17 cellular contexts compared by ENCODE assay signal in the genomic region with DNA sequence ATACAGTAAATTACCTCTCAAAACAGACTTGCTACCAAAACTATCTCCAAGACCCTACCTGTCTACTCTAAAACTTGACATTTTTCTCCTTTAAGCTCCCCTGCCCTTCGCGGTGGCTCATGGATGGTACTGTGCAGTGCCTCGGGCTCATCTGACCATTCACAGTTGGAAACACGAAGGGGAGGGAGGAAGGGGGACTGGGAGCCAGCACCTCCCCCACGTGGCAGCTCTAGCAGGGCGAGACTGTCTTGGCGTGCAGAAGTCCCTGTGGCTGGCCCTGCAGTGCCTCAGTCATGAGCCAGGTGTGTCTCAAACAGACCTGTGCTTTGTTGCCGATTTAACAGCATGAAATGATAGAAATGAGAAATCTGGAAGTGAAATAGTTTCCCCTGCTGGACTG.
"Had no signal": no experiment of that assay in that cellular context is flagged by ENCODE, and none has a peak within 500 bp of the region (broad histone marks: within the 10 kb centered on the region; RNA-seq: fewer than 3 reads in every experiment).

No MANE protein-coding gene starts in this region.

- H3K4me1 ChIP-seq: body of pancreas, gastrocnemius medialis had no signal

- H3K9me3 ChIP-seq: body of pancreas, gastrocnemius medialis had no signal

- DNase-seq: activated CD4-positive, alpha-beta T cell treated with anti-CD3 and anti-CD28 coated beads, Interleukin-2, amount 50 U/mL, for 4 hours; activated effector memory CD4-positive, alpha-beta T cell treated with Interleukin-2 at 50 U/mL for 16 hours; activated T-cell treated with anti-CD3 and anti-CD28 coated beads, Interleukin-2, amount 50 U/mL, for 1 hour; amniotic stem cell; body of pancreas; central memory CD4-positive, alpha-beta T cell; effector CD4-positive, alpha-beta T cell; gastrocnemius medialis; left cardiac atrium; naive B cell; stimulated activated CD4-positive, alpha-beta T cell treated with anti-CD3 and anti-CD28 coated beads, Interleukin-2, amount 100 ng/mL, for 24 hours; stimulated activated naive CD4-positive, alpha-beta T cell; T-helper 17 cell; trophoblast cell had no signal

- H3K36me3 Mint-ChIP-seq: activated naive CD4-positive, alpha-beta T cell treated with anti-CD3 and anti-CD28 coated beads, Interleukin-2, amount 50 U/mL, for 24 hours; naive B cell had no signal

- H3K4me3 ChIP-seq: body of pancreas, coronary artery, gastrocnemius medialis, lung had no signal

- H3K27me3 Mint-ChIP-seq: naive B cell, T-helper 17 cell had no signal

- H3K27ac Mint-ChIP-seq: activated naive CD4-positive, alpha-beta T cell treated with anti-CD3 and anti-CD28 coated beads, Interleukin-2, amount 50 U/mL, for 24 hours; naive B cell; T-helper 17 cell had no signal

- H3K36me3 ChIP-seq: gastrocnemius medialis had no signal

- H3K4me1 Mint-ChIP-seq: activated naive CD4-positive, alpha-beta T cell treated with anti-CD3 and anti-CD28 coated beads, Interleukin-2, amount 50 U/mL, for 24 hours; naive B cell; T-helper 17 cell had no signal

- H3K27ac ChIP-seq: body of pancreas, coronary artery, gastrocnemius medialis had no signal

- H3K27me3 ChIP-seq: body of pancreas, gastrocnemius medialis had no signal

- H3K9me3 Mint-ChIP-seq: activated naive CD4-positive, alpha-beta T cell treated with anti-CD3 and anti-CD28 coated beads, Interleukin-2, amount 50 U/mL, for 24 hours had no signal

- H3K4me3 Mint-ChIP-seq: activated naive CD4-positive, alpha-beta T cell treated with anti-CD3 and anti-CD28 coated beads, Interleukin-2, amount 50 U/mL, for 24 hours; naive B cell; T-helper 17 cell had no signal
